In genomic region chr2:14255135-14255820, GRCh38 we compare ENCODE assay signal across 27 cellular contexts.
A peak's percentile ranks its signal among the peaks of the same experiment; 100 is the strongest.
DNase-seq lines count a peak whose midpoint lies in the region; ATAC-seq and TF ChIP-seq lines count a peak whose summit lies in the region.
"Had no signal": no experiment of that assay in that cellular context is flagged by ENCODE, and none has a peak within 500 bp of the region (broad histone marks: within the 10 kb centered on the region; RNA-seq: fewer than 3 reads in every experiment).

No MANE protein-coding gene starts in this region.

- H2BK12ac ChIP-seq in neuronal stem cell (ENCODE audit: low read length), result peak overlapping the region; percentile 82

- H3K4me3 Mint-ChIP-seq in WTC11, result no peak overlapping the region; the same call in 1 of the 2 replicates
- H3K4me3 Mint-ChIP-seq: brain; naive B cell; stimulated activated memory B cell treated with anti-CD40 and anti-IgM and Interleukin-4, amounts not matched to agents 10 μg/mL and 1 μg/mL and 100 μg/mL, for 72 hours had no signal

- no peaks in the 10 kb centered on the region for H3K27me3 ChIP-seq in neuronal stem cell (ENCODE audit: control insufficient read depth in 3 of 3, insufficient read depth in 3 of 3, low read depth in 1 of 3, low read length in 3 of 3)
- H3K27me3 ChIP-seq: uterus had no signal

- no CpG with 5 or more reads among the region's 18 CpGs for WGBS in neuronal stem cell (ENCODE audit: extremely low coverage in 2 of 2, insufficient read length in 2 of 2, insufficient replicate concordance in 1 of 2), 2 donors

- H2AFZ ChIP-seq in neuronal stem cell (ENCODE audit: low read length), result peak overlapping the region; percentile 17

- no peaks in the 10 kb centered on the region for H3K36me3 ChIP-seq in neuronal stem cell (replicated peaks in 1 of 2; ENCODE audit: control insufficient read depth in 2 of 2, insufficient read depth in 2 of 2, low read length in 2 of 2)
- H3K36me3 ChIP-seq: left ventricle myocardium inferior, uterus had no signal

- H3K14ac ChIP-seq in neuronal stem cell (ENCODE audit: low read length), result no peak overlapping the region

- POLR2A ChIA-PET in WTC11 (lab: Charles Lee), result no interaction called here

- DNase-seq in ELF-1 (ENCODE audit: low read depth, low spot score) (peak; percentile 71), HuH-7 (ENCODE audit: low spot score) (peak; percentile 19), WTC11 (ENCODE audit: low spot score) (peak; percentile 64), neuronal stem cell (ENCODE audit: low spot score) (no peak), epidermal melanocyte (ENCODE audit: insufficient read length, low spot score) (no peak), KG1 (lab: John Stamatoyannopoulos, UW) (no peak)
- DNase-seq: activated CD4-positive, alpha-beta T cell treated with anti-CD3 and anti-CD28 coated beads for 4 hours; activated CD8-positive, alpha-beta memory T cell treated with anti-CD3 and anti-CD28 coated beads for 24 hours; activated gamma-delta T cell treated with Interleukin-2 at 50 U/mL for 16 hours; activated T-cell treated with anti-CD3 and anti-CD28 coated beads, Interleukin-2, amount 50 U/mL, for 1 hour; Calu3; DND-41; effector CD4-positive, alpha-beta T cell; erythroblast; KBM-7; left ventricle myocardium inferior; naive B cell; NCI-H1436 treated with DMSO at 0.1 percent for 48 hours; NCI-H526 treated with DMSO at 0.1 percent for 48 hours; stimulated activated CD4-positive, alpha-beta T cell treated with anti-CD3 and anti-CD28 coated beads, Interleukin-4, amount 100 ng/mL, for 1 hour; T-helper 1 cell; uterus had no signal

- no peak overlapping the region for H2BK120ac ChIP-seq in neuronal stem cell (ENCODE audit: low read depth, low read length)

- H2AK5ac ChIP-seq in neuronal stem cell (ENCODE audit: low read depth, low read length), result peak overlapping the region; percentile 31

- ATAC-seq in WTC11 (peak; percentile 99), GM18861 (IDR thresholded peaks at IDR 0.05; ENCODE audit: unreplicated experiment) (no peak), GM21723 (IDR thresholded peaks at IDR 0.05; ENCODE audit: unreplicated experiment) (no peak)
- ATAC-seq: stimulated activated memory B cell treated with anti-CD40 and anti-IgM and Interleukin-4, amounts not matched to agents 10 μg/mL and 1 μg/mL and 100 μg/mL, for 72 hours had no signal

- peaks cover 0 to 2% of the 10 kb centered on the region in 2 donors for H3K4me1 ChIP-seq in neuronal stem cell (ENCODE audit: control insufficient read depth in 2 of 2, insufficient read depth in 1 of 2, low read depth in 1 of 2, low read length in 2 of 2)
- H3K4me1 ChIP-seq: left ventricle myocardium inferior, uterus had no signal

- no peak overlapping the region for H3K23ac ChIP-seq in neuronal stem cell (ENCODE audit: low read depth, low read length, poor library complexity)

- no peaks in the 10 kb centered on the region for H3K36me3 Mint-ChIP-seq in WTC11
- H3K36me3 Mint-ChIP-seq: brain; naive B cell; stimulated activated memory B cell treated with anti-CD40 and anti-IgM and Interleukin-4, amounts not matched to agents 10 μg/mL and 1 μg/mL and 100 μg/mL, for 72 hours had no signal

- no peaks in the 10 kb centered on the region for H3K79me1 ChIP-seq in neuronal stem cell (ENCODE audit: low read depth, low read length)

- no peak overlapping the region for H3K4ac ChIP-seq in neuronal stem cell (ENCODE audit: low read length)

- no peak overlapping the region for H3K4me2 ChIP-seq in neuronal stem cell (ENCODE audit: insufficient read depth, low read length, poor library complexity, severe bottlenecking)

- no peaks in the 10 kb centered on the region for H3K27me3 Mint-ChIP-seq in WTC11 (ENCODE audit: low read depth)
- H3K27me3 Mint-ChIP-seq: brain; naive B cell; stimulated activated memory B cell treated with anti-CD40 and anti-IgM and Interleukin-4, amounts not matched to agents 10 μg/mL and 1 μg/mL and 100 μg/mL, for 72 hours had no signal

- no peak overlapping the region for H3K4me3 ChIP-seq in neuronal stem cell (ENCODE audit: low read length in 2 of 2)
- H3K4me3 ChIP-seq: left ventricle myocardium inferior, uterus had no signal

- H3K27ac ChIP-seq in neuronal stem cell (replicated peaks; ENCODE audit: low read length), result no peak overlapping the region
- H3K27ac ChIP-seq: C4-2B, left ventricle myocardium inferior, uterus had no signal

- TF ChIP-seq CTCF in WTC11 (IDR thresholded peaks at IDR 0.05), result no peak

- CTCF ChIA-PET in WTC11 (lab: Charles Lee), result no interaction called here

- no peaks in the 10 kb centered on the region for H3K9me3 ChIP-seq in neuronal stem cell (replicated peaks in 1 of 2; ENCODE audit: control insufficient read depth in 2 of 2, insufficient read depth in 1 of 2, low read depth in 1 of 2, low read length in 2 of 2)
- H3K9me3 ChIP-seq: left ventricle myocardium inferior, uterus had no signal

- H4K91ac ChIP-seq in neuronal stem cell (ENCODE audit: low read depth, low read length, poor library complexity), result no peak overlapping the region

- peak overlapping the region; percentile 72 for H4K8ac ChIP-seq in neuronal stem cell (ENCODE audit: low read depth, low read length)

- no peak overlapping the region for H2BK5ac ChIP-seq in neuronal stem cell (ENCODE audit: low read length)

- H3K9ac ChIP-seq in neuronal stem cell (ENCODE audit: low read depth, low read length, poor library complexity), result peak overlapping the region; percentile 27

- H2BK15ac ChIP-seq in neuronal stem cell (ENCODE audit: low read length), result peak overlapping the region; percentile 60

- peaks cover 6% of the 10 kb centered on the region; the same call in 1 of the 2 replicates for H3K9me3 Mint-ChIP-seq in WTC11

- no peak overlapping the region for H3K27ac Mint-ChIP-seq in WTC11
- H3K27ac Mint-ChIP-seq: brain; naive B cell; stimulated activated memory B cell treated with anti-CD40 and anti-IgM and Interleukin-4, amounts not matched to agents 10 μg/mL and 1 μg/mL and 100 μg/mL, for 72 hours had no signal

- H3K4me1 Mint-ChIP-seq in WTC11, result peaks cover 13% of the 10 kb centered on the region
- H3K4me1 Mint-ChIP-seq: brain; naive B cell; stimulated activated memory B cell treated with anti-CD40 and anti-IgM and Interleukin-4, amounts not matched to agents 10 μg/mL and 1 μg/mL and 100 μg/mL, for 72 hours had no signal

- peak overlapping the region; percentile 76 for H3K18ac ChIP-seq in neuronal stem cell (ENCODE audit: low read length)

TF ChIP-seq in WTC11, 78 proteins besides CTCF, POLR2A, EP300 and RAD21:
- no peak for TF ChIP-seq MLX (CRISPR knock-in tag; IDR thresholded peaks at IDR 0.05)
TF ChIP-seq in WTC11: peak in this region for 0.

Comparison
In these comparisons a context has a peak if more than half of its experiments do, and no peak if none do; other contexts are left out.
1. DNase-seq: peak in ELF-1 (single experiment), HuH-7 (single experiment) and WTC11 (single experiment); none in neuronal stem cell (single experiment), epidermal melanocyte (single experiment) and KG1 (single experiment).